ENCODE assay signal across 8 cellular contexts in genomic region chr6:85404016-85404496, GRCh38. TPM values are rescaled to one million over a fixed set of nuclear protein-coding genes. Genes with fewer than 3 reads are reported as not detected.
DNase-seq lines count a peak whose midpoint lies in the region; ATAC-seq and TF ChIP-seq lines count a peak whose summit lies in the region.
"Not testable (repeated sequence)": the region's sequence is repeated elsewhere in the genome, so short reads cannot be mapped to it uniquely, and the experiment has no call there.

No MANE protein-coding gene starts in this region.

- H3K14ac ChIP-seq in H9 (ENCODE audit: insufficient read depth, low read length), result not testable (repeated sequence)

- not testable (repeated sequence) for H3K9me3 Mint-ChIP-seq in H9; activated CD8-positive, alpha-beta memory T cell treated with anti-CD3 and anti-CD28 coated beads, Interleukin-2, amount 10 ng/mL, durations not matched to agents 7 days and 5 days (ENCODE audit: low read depth); MCF 10A (ENCODE audit: unreplicated experiment)

- not testable (repeated sequence) for TF ChIP-seq CTCF in H9 (conservative IDR thresholded peaks at IDR 0.05); MCF 10A (IDR thresholded peaks at IDR 0.05; ENCODE audit: unreplicated experiment); fibroblast of mammary gland (conservative IDR thresholded peaks at IDR 0.05; ENCODE audit: control insufficient read depth, insufficient read depth, low read depth, low read length); stomach (IDR thresholded peaks at IDR 0.05)

- not testable (repeated sequence) for H2BK120ac ChIP-seq in H9 (ENCODE audit: low read depth, low read length, poor library complexity, severe bottlenecking); mesendoderm (ENCODE audit: low read depth, low read length)

- H3K9me3 ChIP-seq in H9 (ENCODE audit: control insufficient read depth, low read depth, low read length); stomach: not testable (repeated sequence)

- TF ChIP-seq POLR2A in stomach (IDR thresholded peaks at IDR 0.05), result not testable (repeated sequence)

- H4K8ac ChIP-seq in H9 (replicated peaks; ENCODE audit: insufficient read length, low read depth, low read length); mesendoderm (ENCODE audit: low read depth, low read length): not testable (repeated sequence)

- not testable (repeated sequence) for H3K56ac ChIP-seq in H9 (ENCODE audit: insufficient read length, low read depth, low read length); mesendoderm (ENCODE audit: low read length)

- not testable (repeated sequence) for H3K27me3 ChIP-seq in ACC112 (ENCODE audit: insufficient read depth, low read length); H9 (ENCODE audit: insufficient read depth, low read length); mesendoderm (ENCODE audit: insufficient read depth, low read length, poor library complexity); stomach

- H2BK15ac ChIP-seq in H9 (ENCODE audit: low read depth, low read length); mesendoderm (replicated peaks; ENCODE audit: low read depth): not testable (repeated sequence)

- not testable (repeated sequence) for H2BK5ac ChIP-seq in H9 (ENCODE audit: insufficient read length, low read length); mesendoderm (ENCODE audit: low read length)

- H4K5ac ChIP-seq in H9 (ENCODE audit: insufficient read length, low read depth, low read length); mesendoderm (ENCODE audit: low read length): not testable (repeated sequence)

- not testable (repeated sequence) for H4K20me1 ChIP-seq in H9 (ENCODE audit: control insufficient read depth, insufficient read depth, insufficient read length)

- TF ChIP-seq EP300 in stomach (IDR thresholded peaks at IDR 0.05), result not testable (repeated sequence)

- not testable (repeated sequence) for H3K79me2 ChIP-seq in ACC112 (ENCODE audit: control insufficient read depth, insufficient read depth, low read length, unreplicated experiment); H9 (ENCODE audit: insufficient read depth, low read length); mesendoderm (ENCODE audit: control insufficient read depth, insufficient read depth, low read length)

- H3K4me1 Mint-ChIP-seq in H9, result peaks cover 27 to 39% of the 10 kb centered on the region in 2 experiments
- H3K4me1 Mint-ChIP-seq in activated CD8-positive, alpha-beta memory T cell treated with anti-CD3 and anti-CD28 coated beads, Interleukin-2, amount 10 ng/mL, durations not matched to agents 7 days and 5 days, result peaks cover 67% of the 10 kb centered on the region
- H3K4me1 Mint-ChIP-seq in MCF 10A (ENCODE audit: insufficient read depth, unreplicated experiment), result peaks cover 49% of the 10 kb centered on the region

- H2AFZ ChIP-seq in ACC112 (ENCODE audit: low read length, unreplicated experiment); H9 (ENCODE audit: low read length): not testable (repeated sequence)

- H3K4me1 ChIP-seq in ACC112 (ENCODE audit: control insufficient read depth, insufficient read depth, low read length, unreplicated experiment) (peaks cover 60% of the 10 kb centered on the region), H9 (ENCODE audit: insufficient read depth, low read length) (peaks cover 15% of the 10 kb centered on the region; the same call in 1 of the 2 replicates), stomach (peaks cover 26 to 46% (median 37%) of the 10 kb centered on the region in 4 donors)
- H3K4me1 ChIP-seq in mesendoderm (ENCODE audit: control insufficient read depth, low read depth, low read length), result not testable (repeated sequence)

- peak overlapping the region; percentile 63 for H3K4me3 ChIP-seq in ACC112 (ENCODE audit: low read depth, low read length)
- H3K4me3 ChIP-seq in fibroblast of mammary gland (ENCODE audit: control insufficient read depth, low read depth, low read length); mesendoderm (ENCODE audit: low read length); stomach: not testable (repeated sequence)

- H3T11ph ChIP-seq in H9 (ENCODE audit: low read length), result not testable (repeated sequence)

- not testable (repeated sequence) for H3K4ac ChIP-seq in H9 (ENCODE audit: low read depth, low read length); mesendoderm (ENCODE audit: low read depth, low read length)

- H3K27ac ChIP-seq in ACC112 (ENCODE audit: low read depth, low read length) (peak overlapping the region; percentile 100), stomach (peak overlapping the region; percentile 63 to 84 (median 71))
- not testable (repeated sequence) for H3K27ac ChIP-seq in H9 (ENCODE audit: insufficient read length, low read depth, low read length); mesendoderm (ENCODE audit: low read depth, low read length)

- not testable (repeated sequence) for DNase-seq in H9; activated CD8-positive, alpha-beta memory T cell treated with anti-CD3 and anti-CD28 coated beads, Interleukin-2, amount 10 ng/mL, durations not matched to agents 7 days and 5 days; MCF 10A (ENCODE audit: unreplicated experiment); mesendoderm; stomach
- peak; percentile 59 for DNase-seq in RPMI7951 (ENCODE audit: low read depth)
- DNase-seq in fibroblast of mammary gland (ENCODE audit: low read depth), result peak; percentile 73

- H2BK20ac ChIP-seq in H9 (ENCODE audit: low read depth, low read length, poor library complexity, severe bottlenecking), result not testable (repeated sequence)

- H3K27ac Mint-ChIP-seq in H9 (peak overlapping the region in 2 of 3 experiments; percentile 6 to 17; a peak in 1 of 7 replicates), MCF 10A (ENCODE audit: low read depth, unreplicated experiment) (peak overlapping the region; percentile 93)
- H3K27ac Mint-ChIP-seq in activated CD8-positive, alpha-beta memory T cell treated with anti-CD3 and anti-CD28 coated beads, Interleukin-2, amount 10 ng/mL, durations not matched to agents 7 days and 5 days, result peak overlapping the region; percentile 77

- H3K18ac ChIP-seq in H9 (ENCODE audit: insufficient read length, low read depth, low read length), result not testable (repeated sequence)
- H3K18ac ChIP-seq in mesendoderm (ENCODE audit: low read length), result peak overlapping the region; percentile 47

- not testable (repeated sequence) for H3K23ac ChIP-seq in H9 (ENCODE audit: insufficient read length, low read depth, low read length); mesendoderm (ENCODE audit: low read length)

- not testable (repeated sequence) for H3K27me3 Mint-ChIP-seq in H9 (ENCODE audit: low read depth); activated CD8-positive, alpha-beta memory T cell treated with anti-CD3 and anti-CD28 coated beads, Interleukin-2, amount 10 ng/mL, durations not matched to agents 7 days and 5 days; MCF 10A (ENCODE audit: insufficient read depth, unreplicated experiment)

- not testable (repeated sequence) for H3K4me2 ChIP-seq in H9 (ENCODE audit: insufficient read depth, insufficient read length, low read length); mesendoderm (ENCODE audit: low read length)

- H2AK5ac ChIP-seq in H9 (ENCODE audit: insufficient read length, low read length); mesendoderm (ENCODE audit: low read length): not testable (repeated sequence)

- not testable (repeated sequence) for ATAC-seq in activated CD8-positive, alpha-beta memory T cell treated with anti-CD3 and anti-CD28 coated beads, Interleukin-2, amount 10 ng/mL, durations not matched to agents 7 days and 5 days

- no CpG with 5 or more reads among the region's 4 CpGs for WGBS in H9 (ENCODE audit: extremely low coverage, insufficient read length, low lambda C conversion rate)
- WGBS in mesendoderm (ENCODE audit: extremely low coverage, insufficient coverage, low lambda C conversion rate), result no CpG with 5 or more reads among the region's 4 CpGs
- 60 to 79% (median 70%) methylated on average over 4 of the region's 4 CpGs for WGBS in stomach, 5 donors

- H3K9ac ChIP-seq in H9 (ENCODE audit: extremely low read depth, insufficient read length, low read length); mesendoderm (ENCODE audit: low read length): not testable (repeated sequence)

- not testable (repeated sequence) for H3K36me3 Mint-ChIP-seq in H9 (ENCODE audit: insufficient read depth in 1 of 3, low read depth in 3 of 3); activated CD8-positive, alpha-beta memory T cell treated with anti-CD3 and anti-CD28 coated beads, Interleukin-2, amount 10 ng/mL, durations not matched to agents 7 days and 5 days; MCF 10A (ENCODE audit: insufficient read depth, unreplicated experiment)

- not testable (repeated sequence) for H2BK12ac ChIP-seq in H9 (ENCODE audit: insufficient read length, low read depth, low read length)

- POLR2A ChIA-PET in MCF 10A (lab: Yijun Ruan, JAX), result interaction anchor here (0.6 to 5.6 kb wide), 8 partner anchors 11 to 112 kb away, joined by 3 to 79 read pairs (median 5); partner anchors contain the start of gene NT5E

- H3K79me1 ChIP-seq in H9 (ENCODE audit: insufficient read depth, low read depth, low read length, poor library complexity, severe bottlenecking); mesendoderm (ENCODE audit: low read length): not testable (repeated sequence)

- BruUV-seq in MCF 10A (replicated peaks; lab: Mats Ljungman, UMichigan), result TSS peak; percentile 71

- CTCF ChIA-PET in activated CD8-positive, alpha-beta memory T cell treated with anti-CD3 and anti-CD28 coated beads, Interleukin-2, amount 10 ng/mL, durations not matched to agents 7 days and 5 days (lab: Charles Lee), result interaction anchor here (1.1 to 2.4 kb wide), 4 partner anchors 45 to 79 kb away, joined by 5 to 10 read pairs (median 8); partner anchors contain the start of gene NT5E
- CTCF ChIA-PET in MCF 10A (lab: Yijun Ruan, JAX), result interaction anchor here (0.6 to 1.9 kb wide), 11 partner anchors 18 to 80 kb away, joined by 3 to 12 read pairs (median 3); partner anchors contain the start of gene NT5E

- H4K91ac ChIP-seq in H9 (ENCODE audit: insufficient read length, low read depth, low read length), result not testable (repeated sequence)

- H3K4me3 Mint-ChIP-seq in H9; activated CD8-positive, alpha-beta memory T cell treated with anti-CD3 and anti-CD28 coated beads, Interleukin-2, amount 10 ng/mL, durations not matched to agents 7 days and 5 days: not testable (repeated sequence)
- peak overlapping the region; percentile 48 for H3K4me3 Mint-ChIP-seq in MCF 10A (ENCODE audit: unreplicated experiment)

- H3K23me2 ChIP-seq in H9 (ENCODE audit: insufficient read length, low read depth, low read length, poor library complexity, severe bottlenecking), result not testable (repeated sequence)

- not testable (repeated sequence) for H3K36me3 ChIP-seq in ACC112 (ENCODE audit: insufficient read depth, low read length); mesendoderm (ENCODE audit: control insufficient read depth, insufficient read depth, low read length); stomach

- intact Hi-C loops in MCF 10A (cut with micrococcal nuclease), result loop anchor here (1.0 to 5.0 kb wide), 4 partner anchors 43 to 188 kb away; partner anchors contain the start of genes NT5E and SNX14
- intact Hi-C loops in stomach (cut with DNase I; ENCODE audit: low total_unique reads), result not testable (repeated sequence)

RNA-seq across cellular contexts. Expression of gene NT5E, which starts 45.8 kb away (rescaled TPM):
- 0.33 and 0.52 TPM in 2 replicates for total RNA-seq in H9 (2021)
- total RNA-seq in RPMI7951 (2014; rRNA removed; shearing (Covaris generic)), result 395 and 427 TPM in 2 replicates
- total RNA-seq in activated CD8-positive, alpha-beta memory T cell treated with anti-CD3 and anti-CD28 coated beads, Interleukin-2, amount 10 ng/mL, durations not matched to agents 7 days and 5 days, result 10 to 100 TPM; 17.3 to 24.1 TPM
- total RNA-seq in MCF 10A (2022), result 112 and 121 TPM in 2 replicates
- polyA plus RNA-seq in mesendoderm (2013, experiment 1 of 2), result 0.62 TPM
- polyA plus RNA-seq in mesendoderm (2013, experiment 2 of 2), result 0.50 TPM
- 10 to 100 TPM in 3 of 5 donors, 1 to 10 TPM in 2; 6.8 to 18.8 (median 16.0) TPM for total RNA-seq in stomach
- polyA plus RNA-seq in stomach, result 1 to 10 TPM; 2.9 to 4.1 (median 2.9) TPM

Comparison
In these comparisons a context has a peak if more than half of its experiments do, and no peak if none do; other contexts are left out.
1. H3K27ac Mint-ChIP-seq: peak in every context shown above with its lines; median percentile 93 in MCF 10A; 77 in activated CD8-positive, alpha-beta memory T cell treated with anti-CD3 and anti-CD28 coated beads, Interleukin-2, amount 10 ng/mL, durations not matched to agents 7 days and 5 days; 12 in H9.